Comparison of ENCODE assay signal across 1 cellular context in genomic region chr5:123138774-123139173, GRCh38.
TF ChIP-seq lines count a peak whose summit lies in the region.

No MANE protein-coding gene starts in this region.

TF ChIP-seq in SK-N-SH treated with all-trans-retinoic acid at 6 μM for 48 hours, 23 proteins besides CTCF, POLR2A, EP300 and RAD21 (continued from another document):
- TF ChIP-seq ZFP3 (CRISPR knock-in tag; IDR thresholded peaks at IDR 0.05) (no peak), ISL1 (CRISPR knock-in tag; IDR thresholded peaks at IDR 0.05) (no peak), CSDC2 (CRISPR knock-in tag; IDR thresholded peaks at IDR 0.05) (no peak), ZC3H10 (CRISPR knock-in tag; IDR thresholded peaks at IDR 0.05) (no peak)
